Comparison of ENCODE assay signal across 26 cellular contexts in the genomic region with DNA sequence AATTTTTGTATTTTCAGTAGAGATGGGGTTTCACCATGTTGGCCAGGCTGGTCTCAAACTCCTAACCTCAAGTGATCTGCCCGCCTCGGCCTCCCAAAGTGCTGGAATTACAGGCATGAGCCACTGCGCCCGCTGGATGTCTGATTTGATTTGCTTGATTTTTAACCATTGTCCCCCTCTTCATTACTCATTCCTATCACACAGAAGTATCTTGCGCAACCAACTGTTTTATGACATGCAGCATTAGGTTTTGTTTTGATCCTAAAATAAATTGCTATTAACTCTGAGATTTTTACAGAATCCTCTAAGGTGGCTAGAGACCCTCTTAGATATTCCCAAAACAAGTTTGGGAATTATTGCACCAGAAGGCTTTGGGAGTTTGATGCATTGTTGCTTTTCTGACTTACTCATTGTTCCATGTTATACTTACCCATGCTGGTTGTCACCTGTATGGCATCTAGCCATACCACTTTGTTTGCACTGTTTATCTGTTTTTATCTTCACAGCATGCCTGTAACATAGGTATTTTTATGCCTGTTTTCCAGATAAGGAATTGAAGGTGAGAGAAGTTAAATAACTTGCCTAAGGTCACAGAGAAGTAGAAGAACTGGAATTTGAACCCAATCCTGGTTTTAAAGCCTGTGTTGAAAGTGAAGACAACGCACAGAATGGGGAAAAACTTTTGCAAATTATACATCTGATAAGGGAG. TPM values are rescaled to one million over a fixed set of nuclear protein-coding genes. Genes with fewer than 3 reads are reported as not detected.
A peak's percentile ranks its signal among the peaks of the same experiment; 100 is the strongest.
DNase-seq lines count a peak whose midpoint lies in the region; ATAC-seq, FAIRE-seq and TF ChIP-seq lines count a peak whose summit lies in the region.
"Had no signal": no experiment of that assay in that cellular context is flagged by ENCODE, and none has a peak within 500 bp of the region (broad histone marks: within the 10 kb centered on the region; RNA-seq: fewer than 3 reads in every experiment).

No MANE protein-coding gene starts in this region.

- no peaks in the 10 kb centered on the region for H4K20me1 ChIP-seq in smooth muscle cell (ENCODE audit: low read depth)

- 86% methylated on average over 6 of the region's 6 CpGs for WGBS in smooth muscle cell (ENCODE audit: low lambda C conversion rate)

- no TSS peak for BruUV-seq in Calu3 (replicated peaks; lab: Mats Ljungman, UMichigan)

- H3K4me1 ChIP-seq in mucosa of descending colon (ENCODE audit: low read depth) (peaks cover 6% of the 10 kb centered on the region), smooth muscle cell (ENCODE audit: low read depth) (peaks cover 6% of the 10 kb centered on the region)
- H3K4me1 ChIP-seq: suprapubic skin had no signal

- peak; percentile 30 for DNase-seq in Calu3
- DNase-seq in bronchial epithelial cell (ENCODE audit: low read depth): peak; percentile 45
- peak in 1 of 3 donors; percentile 65 for DNase-seq in mucosa of descending colon
- no peak for DNase-seq in smooth muscle cell (lab: John Stamatoyannopoulos, UW; ENCODE audit: unreplicated experiment)
- DNase-seq in RKO (ENCODE audit: low spot score): no peak
- DNase-seq: activated CD4-positive, alpha-beta T cell treated with anti-CD3 and anti-CD28 coated beads, Interleukin-2, amount 10 ng/mL, durations not matched to agents 7 days and 5 days; activated CD8-positive, alpha-beta memory T cell treated with anti-CD3 and anti-CD28 coated beads, Interleukin-2, amount 50 U/mL, for 4 hours; activated naive CD8-positive, alpha-beta T cell treated with anti-CD3 and anti-CD28 coated beads, Interleukin-2, amount 10 ng/mL, durations not matched to agents 7 days and 5 days; brain microvascular endothelial cell; GOT3; Karpas-422; kidney; mammary epithelial cell; NCI-H1417 treated with DMSO at 0.1 percent for 48 hours; NCI-H524; nucleus accumbens; right cardiac atrium; SHP77 had no signal

- H3K27me3 ChIP-seq in bronchial epithelial cell (ENCODE audit: control insufficient read depth, insufficient read depth, low read length): no peaks in the 10 kb centered on the region
- H3K27me3 ChIP-seq in smooth muscle cell (ENCODE audit: low read depth): no peaks in the 10 kb centered on the region
- H3K27me3 ChIP-seq: brain microvascular endothelial cell, suprapubic skin had no signal

- no peaks in the 10 kb centered on the region for H3F3A ChIP-seq in smooth muscle cell (ENCODE audit: low read depth)

- no peak for TF ChIP-seq EP300 in Ishikawa (IDR thresholded peaks at IDR 0.05; ENCODE audit: borderline replicate concordance)

- H3K9ac ChIP-seq in smooth muscle cell (ENCODE audit: low read depth): no peak overlapping the region

- CTCF ChIA-PET in Calu3 (lab: Charles Lee): no interaction called here

- no peak overlapping the region for H3K4me3 Mint-ChIP-seq in Calu3 (ENCODE audit: low read depth, unreplicated experiment)
- H3K4me3 Mint-ChIP-seq: activated CD4-positive, alpha-beta T cell treated with anti-CD3 and anti-CD28 coated beads, Interleukin-2, amount 10 ng/mL, durations not matched to agents 7 days and 5 days; activated naive CD8-positive, alpha-beta T cell treated with anti-CD3 and anti-CD28 coated beads, Interleukin-2, amount 10 ng/mL, durations not matched to agents 7 days and 5 days; dendritic cell treated with granulocyte-macrophage colony-stimulating factor and Interleukin-4, amounts not matched to agents 40 ng/mL and 50 ng/mL, for 4 days; stimulated activated effector memory CD8-positive, alpha-beta T cell treated with anti-CD3 and anti-CD28 coated beads, Interleukin-12 subunit alpha, Interleukin-12 subunit beta, amount 100 ng/mL, for 72 hours had no signal

- H3K27me3 Mint-ChIP-seq in Calu3 (ENCODE audit: unreplicated experiment): no peaks in the 10 kb centered on the region
- H3K27me3 Mint-ChIP-seq: activated CD4-positive, alpha-beta T cell treated with anti-CD3 and anti-CD28 coated beads, Interleukin-2, amount 10 ng/mL, durations not matched to agents 7 days and 5 days; dendritic cell treated with granulocyte-macrophage colony-stimulating factor and Interleukin-4, amounts not matched to agents 40 ng/mL and 50 ng/mL, for 4 days had no signal

- peaks cover 12% of the 10 kb centered on the region for H3K4me1 Mint-ChIP-seq in Calu3 (ENCODE audit: low read depth, unreplicated experiment)

- H3K27ac ChIP-seq in smooth muscle cell (ENCODE audit: low read depth): no peak overlapping the region
- H3K27ac ChIP-seq: brain microvascular endothelial cell, suprapubic skin had no signal

- H3K4me2 ChIP-seq in smooth muscle cell: no peak overlapping the region

- intact Hi-C loops in Calu3 (cut with micrococcal nuclease; ENCODE audit: unreplicated experiment) (loop anchor here (5.0 kb wide), 2 partner anchors 73 to 133 kb away; no protein-coding TSS in a partner anchor), mucosa of descending colon (cut with DNase I, micrococcal nuclease) (no loop called here)

- no peak overlapping the region for H2AFZ ChIP-seq in smooth muscle cell (ENCODE audit: low read depth)

- no peak for TF ChIP-seq CTCF in Calu3 (IDR thresholded peaks at IDR 0.05; ENCODE audit: unreplicated experiment)
- TF ChIP-seq CTCF in bronchial epithelial cell (IDR thresholded peaks at IDR 0.05; ENCODE audit: insufficient read depth, low read length, severe bottlenecking): no peak
- no peak for TF ChIP-seq CTCF in mucosa of descending colon (IDR thresholded peaks at IDR 0.05)
- no peak for TF ChIP-seq CTCF in smooth muscle cell (IDR thresholded peaks at IDR 0.05; ENCODE audit: borderline replicate concordance, insufficient read depth, poor library complexity, severe bottlenecking)

- H3K4me3 ChIP-seq in bronchial epithelial cell (ENCODE audit: low read depth, low read length): no peak overlapping the region
- no peak overlapping the region for H3K4me3 ChIP-seq in mucosa of descending colon
- no peak overlapping the region for H3K4me3 ChIP-seq in smooth muscle cell
- H3K4me3 ChIP-seq: suprapubic skin had no signal

- no peaks in the 10 kb centered on the region for H3K79me2 ChIP-seq in smooth muscle cell (ENCODE audit: low read depth)

- FAIRE-seq in bronchial epithelial cell (lab: Jason Lieb, UNC): no peak
- FAIRE-seq: frontal cortex, kidney had no signal

- H3K9me3 ChIP-seq in mucosa of descending colon (no peaks in the 10 kb centered on the region), smooth muscle cell (replicated peaks; ENCODE audit: low read depth) (no peaks in the 10 kb centered on the region)
- H3K9me3 ChIP-seq: suprapubic skin had no signal

- no peaks in the 10 kb centered on the region for H3K36me3 Mint-ChIP-seq in Calu3 (ENCODE audit: insufficient read depth, unreplicated experiment)
- H3K36me3 Mint-ChIP-seq: activated naive CD8-positive, alpha-beta T cell treated with anti-CD3 and anti-CD28 coated beads, Interleukin-2, amount 10 ng/mL, durations not matched to agents 7 days and 5 days; stimulated activated effector memory CD8-positive, alpha-beta T cell treated with anti-CD3 and anti-CD28 coated beads, Interleukin-12 subunit alpha, Interleukin-12 subunit beta, amount 100 ng/mL, for 72 hours had no signal

- H3K36me3 ChIP-seq in bronchial epithelial cell (ENCODE audit: control insufficient read depth, insufficient read depth, low read length) (no peaks in the 10 kb centered on the region), mucosa of descending colon (ENCODE audit: low read depth) (no peaks in the 10 kb centered on the region), smooth muscle cell (ENCODE audit: low read depth) (no peaks in the 10 kb centered on the region)
- H3K36me3 ChIP-seq: brain microvascular endothelial cell, suprapubic skin had no signal

- H3K9me3 Mint-ChIP-seq in Calu3 (ENCODE audit: low read depth, unreplicated experiment): no peaks in the 10 kb centered on the region
- H3K9me3 Mint-ChIP-seq: activated CD4-positive, alpha-beta T cell treated with anti-CD3 and anti-CD28 coated beads, Interleukin-2, amount 10 ng/mL, durations not matched to agents 7 days and 5 days; activated naive CD8-positive, alpha-beta T cell treated with anti-CD3 and anti-CD28 coated beads, Interleukin-2, amount 10 ng/mL, durations not matched to agents 7 days and 5 days; activated T-helper 2 cell treated with anti-CD3 and anti-CD28 coated beads, Interferon-gamma antibody, Interleukin-2, Interleukin-4, amounts not matched to agents 10 μg/mL and 5 μg/mL and 100 μg/mL, durations not matched to agents 14 hours and 24 hours and 36 hours; dendritic cell treated with granulocyte-macrophage colony-stimulating factor and Interleukin-4, amounts not matched to agents 40 ng/mL and 50 ng/mL, for 4 days; stimulated activated effector memory CD8-positive, alpha-beta T cell treated with anti-CD3 and anti-CD28 coated beads, Interleukin-12 subunit alpha, Interleukin-12 subunit beta, amount 100 ng/mL, for 72 hours had no signal

- no peak overlapping the region for H3K27ac Mint-ChIP-seq in Calu3 (ENCODE audit: unreplicated experiment)
- H3K27ac Mint-ChIP-seq: activated CD4-positive, alpha-beta T cell treated with anti-CD3 and anti-CD28 coated beads, Interleukin-2, amount 10 ng/mL, durations not matched to agents 7 days and 5 days; activated naive CD8-positive, alpha-beta T cell treated with anti-CD3 and anti-CD28 coated beads, Interleukin-2, amount 10 ng/mL, durations not matched to agents 7 days and 5 days; activated T-helper 2 cell treated with anti-CD3 and anti-CD28 coated beads, Interferon-gamma antibody, Interleukin-2, Interleukin-4, amounts not matched to agents 10 μg/mL and 5 μg/mL and 100 μg/mL, durations not matched to agents 14 hours and 24 hours and 36 hours; dendritic cell treated with granulocyte-macrophage colony-stimulating factor and Interleukin-4, amounts not matched to agents 40 ng/mL and 50 ng/mL, for 4 days; stimulated activated effector memory CD8-positive, alpha-beta T cell treated with anti-CD3 and anti-CD28 coated beads, Interleukin-12 subunit alpha, Interleukin-12 subunit beta, amount 100 ng/mL, for 72 hours had no signal

- TF ChIP-seq RAD21 in Ishikawa (IDR thresholded peaks at IDR 0.05; ENCODE audit: low read depth): no peak

- ATAC-seq in mucosa of descending colon (peak; percentile 95), GM18519 (IDR thresholded peaks at IDR 0.05; ENCODE audit: low FRiP score, unreplicated experiment) (no peak), GM18909 (IDR thresholded peaks at IDR 0.05; ENCODE audit: poor library complexity, unreplicated experiment) (no peak)
- ATAC-seq: right cardiac atrium; stimulated activated effector memory CD8-positive, alpha-beta T cell treated with anti-CD3 and anti-CD28 coated beads, Interleukin-12 subunit alpha, Interleukin-12 subunit beta, amount 100 ng/mL, for 72 hours had no signal

TF ChIP-seq in Ishikawa, 13 proteins besides CTCF, POLR2A, EP300 and RAD21:
- TF ChIP-seq CEBPB (IDR thresholded peaks at IDR 0.05) (peak; percentile 80), FOXM1 (IDR thresholded peaks at IDR 0.05; ENCODE audit: borderline replicate concordance, low read depth) (no peak)
TF ChIP-seq in Ishikawa: peak in this region for 1.

RNA-seq across cellular contexts. Expression of a gene that starts 35.9 kb away (rescaled TPM):
- total RNA-seq in Calu3 (2022) (33.4 and 36.4 TPM in 2 replicates), bronchial epithelial cell (10.8 and 13.1 TPM in 2 replicates), mucosa of descending colon (10 to 100 TPM; 37.6 to 52.8 (median 41.3) TPM), smooth muscle cell (22.6 and 34.9 TPM in 2 replicates)
- 18.6 and 25.5 TPM in 2 replicates for polyA plus RNA-seq in smooth muscle cell

Comparison
In these comparisons a context has a peak if more than half of its experiments do, and no peak if none do; other contexts are left out.
1. DNase-seq: peak in Calu3 (single experiment) and bronchial epithelial cell (single experiment); none in smooth muscle cell (single experiment) and RKO (single experiment).